In genomic region chr6:53494076-53494475, GRCh38 we compare ENCODE assay signal across 2 cellular contexts.
TF ChIP-seq lines count a peak whose summit lies in the region.

No MANE protein-coding gene starts in this region.

TF ChIP-seq in HCT116, 20 proteins besides CTCF, POLR2A, EP300 and RAD21:
- no peak for TF ChIP-seq JUND (IDR thresholded peaks at IDR 0.05)
- TF ChIP-seq POLR2AphosphoS5 (IDR thresholded peaks at IDR 0.05; ENCODE audit: low read depth, low read length), result no peak
- no peak for TF ChIP-seq TCF7L2 (IDR thresholded peaks at IDR 0.05; ENCODE audit: borderline replicate concordance, extremely low read depth, insufficient read depth, insufficient read length)
- no peak for TF ChIP-seq SRF (IDR thresholded peaks at IDR 0.05; ENCODE audit: low read depth)
- no peak for TF ChIP-seq CBX3 (IDR thresholded peaks at IDR 0.05; ENCODE audit: low read depth)
- TF ChIP-seq ZBTB33 (IDR thresholded peaks at IDR 0.05; ENCODE audit: extremely low read depth, insufficient replicate concordance, low read length), result no peak
- TF ChIP-seq EZH2phosphoT487 (IDR thresholded peaks at IDR 0.05; ENCODE audit: borderline replicate concordance), result no peak
- no peak for TF ChIP-seq ELF1 (IDR thresholded peaks at IDR 0.05; ENCODE audit: borderline replicate concordance, low read depth)

TF ChIP-seq in GM12891, 5 proteins besides CTCF, POLR2A, EP300 and RAD21:
- no peak for TF ChIP-seq PAX5 (IDR thresholded peaks at IDR 0.05; ENCODE audit: insufficient read depth, low read length, severe bottlenecking)
- no peak for TF ChIP-seq SPI1 (IDR thresholded peaks at IDR 0.05; ENCODE audit: low read depth, low read length)
- no peak for TF ChIP-seq TAF1 (IDR thresholded peaks at IDR 0.05; ENCODE audit: low read depth, low read length)
- TF ChIP-seq POLR2AphosphoS5 (IDR thresholded peaks at IDR 0.05; ENCODE audit: low read depth, low read length), result no peak
- no peak for TF ChIP-seq POU2F2 (IDR thresholded peaks at IDR 0.05; ENCODE audit: low read depth, low read length)
